ENCODE assay signal across 8 cellular contexts in the genomic region with DNA sequence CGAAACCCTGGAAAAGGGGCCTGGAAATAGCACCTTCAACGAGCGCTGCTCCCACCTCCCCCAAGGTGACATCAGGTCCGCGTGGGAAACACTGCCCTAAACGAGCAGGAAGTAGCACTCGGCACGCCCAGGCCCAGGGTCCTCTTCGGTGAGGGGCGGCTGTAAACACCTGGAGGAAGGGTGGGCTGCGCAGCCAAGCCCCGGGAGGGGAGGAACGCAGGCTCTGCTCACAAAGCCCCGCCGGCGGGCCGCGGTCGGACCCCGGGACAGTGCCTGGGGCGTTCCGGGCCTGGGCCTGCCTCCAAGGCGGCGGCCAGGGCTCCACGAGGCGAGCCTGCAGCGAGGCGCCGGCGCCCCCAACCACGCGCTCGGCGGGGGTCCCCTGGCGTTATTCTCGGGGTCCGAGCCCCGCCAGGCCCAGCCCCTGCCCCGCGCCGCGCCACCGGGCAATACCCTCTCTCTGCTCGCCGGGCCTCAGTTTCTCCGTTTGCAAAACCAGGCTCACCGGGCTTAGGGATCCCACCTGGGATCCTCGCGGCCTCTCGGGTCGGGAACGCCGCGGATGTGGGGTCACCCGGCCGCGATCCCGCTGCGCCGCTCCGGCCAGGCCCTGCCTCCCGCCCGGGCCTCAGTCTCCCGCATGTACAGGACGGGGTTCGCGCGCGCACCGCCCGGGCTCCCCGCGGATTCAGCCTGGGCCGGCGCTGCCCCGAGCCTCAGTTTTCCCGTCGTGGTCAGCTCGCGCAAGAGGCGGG. TPM values are rescaled to one million over a fixed set of nuclear protein-coding genes. Genes with fewer than 3 reads are reported as not detected.
A peak's percentile ranks its signal among the peaks of the same experiment; 100 is the strongest.
DNase-seq lines count a peak whose midpoint lies in the region; ATAC-seq and TF ChIP-seq lines count a peak whose summit lies in the region.

No MANE protein-coding gene starts in this region.

- H3K9me3 ChIP-seq in OCI-LY3 (ENCODE audit: insufficient read depth, low read length) = no peaks in the 10 kb centered on the region
- H3K9me3 ChIP-seq in sigmoid colon = no peaks in the 10 kb centered on the region

- 0% methylated on average over 81 of the region's 81 CpGs for WGBS in sigmoid colon, 2 donors

- H3K27ac ChIP-seq in OCI-LY3 (ENCODE audit: low read length) = peak overlapping the region; percentile 61
- peak overlapping the region; percentile 96 to 99 (median 96) for H3K27ac ChIP-seq in sigmoid colon

- H3K79me2 ChIP-seq in OCI-LY3 (ENCODE audit: low read length) = peaks cover 61% of the 10 kb centered on the region

- peaks cover 46% of the 10 kb centered on the region for H4K20me1 ChIP-seq in OCI-LY3 (ENCODE audit: insufficient read depth, low read length)

- no peak overlapping the region for H2AFZ ChIP-seq in OCI-LY3 (ENCODE audit: low read depth, low read length)

- no peak for TF ChIP-seq POLR2A in sigmoid colon (IDR thresholded peaks at IDR 0.05)

- peaks cover 15% of the 10 kb centered on the region for H3K9me3 Mint-ChIP-seq in glutamatergic neuron (ENCODE audit: unreplicated experiment)

- H3K4me1 Mint-ChIP-seq in glutamatergic neuron (ENCODE audit: low read depth, unreplicated experiment) = peaks cover 4% of the 10 kb centered on the region

- no peak overlapping the region for H3K27ac Mint-ChIP-seq in glutamatergic neuron (ENCODE audit: unreplicated experiment)

- peak overlapping the region; percentile 81 for H3K4me3 Mint-ChIP-seq in glutamatergic neuron (ENCODE audit: unreplicated experiment)

- no peaks in the 10 kb centered on the region for H3K27me3 ChIP-seq in H7 (ENCODE audit: control insufficient read depth, insufficient read depth, low read length)
- no peaks in the 10 kb centered on the region for H3K27me3 ChIP-seq in OCI-LY3 (ENCODE audit: low read depth, low read length)
- H3K27me3 ChIP-seq in sigmoid colon = no peaks in the 10 kb centered on the region

- peak; percentile 53 for DNase-seq in EH (ENCODE audit: low read depth)
- DNase-seq in H7 = peak; percentile 87
- peak; percentile 59 for DNase-seq in activated T-helper 9 cell treated with anti-CD3 and anti-CD28 coated beads, Interleukin-2, amount 50 U/mL, for 16 hours (ENCODE audit: low read depth)
- DNase-seq in glutamatergic neuron = no peak
- peak; percentile 75 for DNase-seq in sigmoid colon

- peak overlapping the region; percentile 96 for H3K4me2 ChIP-seq in OCI-LY3 (ENCODE audit: low read length)

- TF ChIP-seq CTCF in OCI-LY3 (IDR thresholded peaks at IDR 0.05; ENCODE audit: low read depth, low read length) (no peak), glutamatergic neuron (IDR thresholded peaks at IDR 0.05; ENCODE audit: partially characterized antibody, unreplicated experiment) (no peak), sigmoid colon (IDR thresholded peaks at IDR 0.05) (no peak)

- peak overlapping the region; percentile 98 for H3K9ac ChIP-seq in OCI-LY3 (ENCODE audit: low read length)

- H3K36me3 ChIP-seq in H7 (replicated peaks; ENCODE audit: control insufficient read depth, insufficient read depth, low read length) = no peaks in the 10 kb centered on the region
- peaks cover 12% of the 10 kb centered on the region for H3K36me3 ChIP-seq in OCI-LY3 (replicated peaks; ENCODE audit: low read depth, low read length)
- H3K36me3 ChIP-seq in sigmoid colon = no peaks in the 10 kb centered on the region

- ATAC-seq in GM18519 (IDR thresholded peaks at IDR 0.05; ENCODE audit: low FRiP score, unreplicated experiment) (no peak), GM21723 (IDR thresholded peaks at IDR 0.05; ENCODE audit: unreplicated experiment) (no peak)

- intact Hi-C loops in sigmoid colon (cut with DNase I) = loop anchor here (2.0 to 5.0 kb wide), 3 partner anchors 24 to 135 kb away; partner anchors contain the start of genes FGF22, PALM and PTBP1

- H3K36me3 Mint-ChIP-seq in glutamatergic neuron (ENCODE audit: unreplicated experiment) = no peaks in the 10 kb centered on the region

- no peak for TF ChIP-seq EP300 in sigmoid colon (IDR thresholded peaks at IDR 0.05)

- peak overlapping the region; percentile 97 for H3K4me3 ChIP-seq in H7 (ENCODE audit: insufficient read depth, low read depth, low read length)
- peak overlapping the region; percentile 92 for H3K4me3 ChIP-seq in OCI-LY3 (ENCODE audit: low read length)
- peak overlapping the region; percentile 79 to 100 (median 99) for H3K4me3 ChIP-seq in sigmoid colon

- H3K27me3 Mint-ChIP-seq in glutamatergic neuron (ENCODE audit: unreplicated experiment) = peaks cover 10% of the 10 kb centered on the region

- H3K4me1 ChIP-seq in OCI-LY3 (ENCODE audit: low read length) (peaks cover 30% of the 10 kb centered on the region), sigmoid colon (peaks cover 0 to 72% (median 67%) of the 10 kb centered on the region in 4 donors)

RNA-seq across cellular contexts. Expression of gene RNF126, which starts 0.6 kb away (rescaled TPM):
- total RNA-seq in H7 (2014; rRNA removed; shearing (Covaris generic)) = 119 and 128 TPM in 2 replicates
- total RNA-seq in glutamatergic neuron (ENCODE audit: unreplicated experiment) = 51.7 TPM
- total RNA-seq in sigmoid colon = 10 to 100 TPM; 39.2 to 57.1 (median 55.5) TPM
- 10 to 100 TPM; 33.5 to 58.8 (median 35.4) TPM for polyA plus RNA-seq in sigmoid colon

RNA-seq across cellular contexts. Expression of gene FSTL3, which starts 13.8 kb away (rescaled TPM):
- total RNA-seq in H7 (2014; rRNA removed; shearing (Covaris generic)) = 7.4 and 9.7 TPM in 2 replicates
- total RNA-seq in glutamatergic neuron (ENCODE audit: unreplicated experiment) (10.7 TPM), sigmoid colon (100 to 1,000 TPM in 2 of 4 donors, 10 to 100 TPM in 2; 35.7 to 118 (median 107) TPM)
- polyA plus RNA-seq in sigmoid colon = 10 to 100 TPM in 1 of 3 donors, 1 to 10 TPM in 2; 1.6 to 17.8 (median 6.0) TPM

RNA-seq across cellular contexts. Expression of gene FGF22, which starts 22.7 kb away (rescaled TPM):
- total RNA-seq in H7 (2014; rRNA removed; shearing (Covaris generic)) = not detected in 2 replicates
- total RNA-seq in glutamatergic neuron (ENCODE audit: unreplicated experiment) (1.5 TPM), sigmoid colon (1 to 10 TPM in 1 of 4 donors, under 1 TPM in 1, not detected in 2; 0.99 to 1.7 TPM)
- under 1 TPM in 1 of 3 donors, not detected in 2; 0.20 TPM for polyA plus RNA-seq in sigmoid colon

RNA-seq across cellular contexts. Expression of gene POLRMT, which starts 29.0 kb away (rescaled TPM):
- 120 and 128 TPM in 2 replicates for total RNA-seq in H7 (2014; rRNA removed; shearing (Covaris generic))
- total RNA-seq in glutamatergic neuron (ENCODE audit: unreplicated experiment) (79.9 TPM), sigmoid colon (10 to 100 TPM; 18.2 to 26.3 (median 22.3) TPM)
- polyA plus RNA-seq in sigmoid colon = 10 to 100 TPM; 16.8 to 63.0 (median 30.3) TPM

RNA-seq across cellular contexts. Expression of gene PRSS57, which starts 32.9 kb away (rescaled TPM):
- not detected in 2 replicates for total RNA-seq in H7 (2014; rRNA removed; shearing (Covaris generic))
- 0.78 TPM for total RNA-seq in glutamatergic neuron (ENCODE audit: unreplicated experiment)
- not detected for total RNA-seq in sigmoid colon
- polyA plus RNA-seq in sigmoid colon = under 1 TPM in 1 of 3 donors, not detected in 2; 0.15 TPM
